Comparison of ENCODE assay signal across 1 cellular context in the genomic region with DNA sequence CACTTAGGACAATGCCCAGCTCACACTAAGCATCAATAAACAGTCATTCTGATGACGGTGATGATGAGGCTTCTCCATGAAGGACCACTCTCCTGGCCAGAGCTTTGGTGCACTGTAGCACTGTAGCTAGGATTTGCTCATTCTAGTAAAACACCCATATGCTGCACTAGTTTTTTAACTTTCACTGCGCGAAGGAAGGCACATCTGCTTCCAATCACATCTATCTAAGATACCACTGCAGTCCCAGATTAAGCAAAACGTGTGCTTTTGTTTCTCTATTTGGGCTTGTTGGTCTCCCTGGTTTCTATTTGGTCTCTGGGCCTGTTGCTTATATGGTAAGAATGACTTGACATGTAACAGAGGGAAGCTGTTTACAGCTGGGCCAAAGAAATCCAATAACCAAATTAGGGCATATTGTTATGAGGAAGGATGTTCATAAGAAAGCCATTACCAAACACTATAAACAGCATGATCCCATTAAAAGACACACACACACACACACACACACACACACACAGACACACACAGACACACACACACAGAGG.
TF ChIP-seq lines count a peak whose summit lies in the region.

No MANE protein-coding gene starts in this region.

TF ChIP-seq in WTC11, 78 proteins besides CTCF, POLR2A, EP300 and RAD21 (continued from another document):
- TF ChIP-seq, protein P1, sequence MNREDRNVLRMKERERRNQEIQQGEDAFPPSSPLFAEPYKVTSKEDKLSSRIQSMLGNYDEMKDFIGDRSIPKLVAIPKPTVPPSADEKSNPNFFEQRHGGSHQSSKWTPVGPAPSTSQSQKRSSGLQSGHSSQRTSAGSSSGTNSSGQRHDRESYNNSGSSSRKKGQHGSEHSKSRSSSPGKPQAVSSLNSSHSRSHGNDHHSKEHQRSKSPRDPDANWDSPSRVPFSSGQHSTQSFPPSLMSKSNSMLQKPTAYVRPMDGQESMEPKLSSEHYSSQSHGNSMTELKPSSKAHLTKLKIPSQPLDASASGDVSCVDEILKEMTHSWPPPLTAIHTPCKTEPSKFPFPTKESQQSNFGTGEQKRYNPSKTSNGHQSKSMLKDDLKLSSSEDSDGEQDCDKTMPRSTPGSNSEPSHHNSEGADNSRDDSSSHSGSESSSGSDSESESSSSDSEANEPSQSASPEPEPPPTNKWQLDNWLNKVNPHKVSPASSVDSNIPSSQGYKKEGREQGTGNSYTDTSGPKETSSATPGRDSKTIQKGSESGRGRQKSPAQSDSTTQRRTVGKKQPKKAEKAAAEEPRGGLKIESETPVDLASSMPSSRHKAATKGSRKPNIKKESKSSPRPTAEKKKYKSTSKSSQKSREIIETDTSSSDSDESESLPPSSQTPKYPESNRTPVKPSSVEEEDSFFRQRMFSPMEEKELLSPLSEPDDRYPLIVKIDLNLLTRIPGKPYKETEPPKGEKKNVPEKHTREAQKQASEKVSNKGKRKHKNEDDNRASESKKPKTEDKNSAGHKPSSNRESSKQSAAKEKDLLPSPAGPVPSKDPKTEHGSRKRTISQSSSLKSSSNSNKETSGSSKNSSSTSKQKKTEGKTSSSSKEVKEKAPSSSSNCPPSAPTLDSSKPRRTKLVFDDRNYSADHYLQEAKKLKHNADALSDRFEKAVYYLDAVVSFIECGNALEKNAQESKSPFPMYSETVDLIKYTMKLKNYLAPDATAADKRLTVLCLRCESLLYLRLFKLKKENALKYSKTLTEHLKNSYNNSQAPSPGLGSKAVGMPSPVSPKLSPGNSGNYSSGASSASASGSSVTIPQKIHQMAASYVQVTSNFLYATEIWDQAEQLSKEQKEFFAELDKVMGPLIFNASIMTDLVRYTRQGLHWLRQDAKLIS (CRISPR knock-in tag; IDR thresholded peaks at IDR 0.05; ENCODE audit: borderline replicate concordance) = no peak
- TF ChIP-seq ETV6 (CRISPR knock-in tag; IDR thresholded peaks at IDR 0.05) (no peak), SMAD3 (CRISPR knock-in tag; IDR thresholded peaks at IDR 0.05; ENCODE audit: borderline replicate concordance) (no peak), OVOL2 (CRISPR knock-in tag; IDR thresholded peaks at IDR 0.05; ENCODE audit: borderline replicate concordance) (no peak), KAT7 (CRISPR knock-in tag; IDR thresholded peaks at IDR 0.05; ENCODE audit: borderline replicate concordance) (no peak)
